In genomic region chr17:6461246-6461645, GRCh38 we compare ENCODE assay signal across 26 cellular contexts. TPM values are rescaled to one million over a fixed set of nuclear protein-coding genes. Genes with fewer than 3 reads are reported as not detected.
A peak's percentile ranks its signal among the peaks of the same experiment; 100 is the strongest.
DNase-seq lines count a peak whose midpoint lies in the region; ATAC-seq and TF ChIP-seq lines count a peak whose summit lies in the region.
"Had no signal": no experiment of that assay in that cellular context is flagged by ENCODE, and none has a peak within 500 bp of the region (broad histone marks: within the 10 kb centered on the region; RNA-seq: fewer than 3 reads in every experiment).

No MANE protein-coding gene starts in this region.

- peaks cover under 1% of the 10 kb centered on the region for H3K9me3 Mint-ChIP-seq in neural crest cell
- H3K9me3 Mint-ChIP-seq: CD4-positive, alpha-beta memory T cell had no signal

- peaks cover 38% of the 10 kb centered on the region for H3K4me1 Mint-ChIP-seq in neural crest cell

- TF ChIP-seq POLR2A in suprapubic skin (IDR thresholded peaks at IDR 0.05), result no peak

- peaks cover 1% of the 10 kb centered on the region for H3K36me3 Mint-ChIP-seq in neural crest cell (ENCODE audit: low read depth)
- H3K36me3 Mint-ChIP-seq: CD4-positive, alpha-beta memory T cell had no signal

- H3K27me3 ChIP-seq in ectodermal cell (ENCODE audit: control insufficient read depth, insufficient read depth, low read length, poor library complexity, severe bottlenecking) (no peaks in the 10 kb centered on the region), suprapubic skin (no peaks in the 10 kb centered on the region)
- H3K27me3 ChIP-seq: BLaER1, Peyer's patch had no signal

- peak overlapping the region; percentile 14 for H3K4me3 Mint-ChIP-seq in neural crest cell
- H3K4me3 Mint-ChIP-seq: CD4-positive, alpha-beta memory T cell had no signal

- POLR2A ChIA-PET in RWPE1 (lab: Yijun Ruan, JAX; ENCODE audit: low non-redundant PET), result no interaction called here

- no peak for TF ChIP-seq EP300 in suprapubic skin (IDR thresholded peaks at IDR 0.05)

- WGBS in ectodermal cell, 2 experiments, result 81 to 88% methylated on average over 14 of the region's 14 CpGs
- WGBS in suprapubic skin, result 89% methylated on average over 10 of the region's 14 CpGs

- H3K9me3 ChIP-seq in ectodermal cell (ENCODE audit: control insufficient read depth, low read length), result no peaks in the 10 kb centered on the region
- no peaks in the 10 kb centered on the region for H3K9me3 ChIP-seq in suprapubic skin
- H3K9me3 ChIP-seq: BLaER1, Peyer's patch had no signal

- CTCF ChIA-PET in RWPE1 (lab: Yijun Ruan, JAX), result interaction anchor here (2.1 kb wide), 1 partner anchor 12 kb away, joined by 10 read pairs; no protein-coding TSS in a partner anchor

- no peak overlapping the region for H3K27ac Mint-ChIP-seq in neural crest cell (ENCODE audit: unreplicated experiment)

- DNase-seq in Right ventricle myocardium inferior (ENCODE audit: missing footprints) (peak; percentile 34), cardiac septum (ENCODE audit: low spot score) (no peak), RWPE1 (ENCODE audit: low spot score) (no peak), neural crest cell (ENCODE audit: low read depth, low spot score) (no peak), iPS-NIHi7 (ENCODE audit: extremely low spot score) (no peak), NCI-H1436 (lab: John Stamatoyannopoulos, UW) (no peak), suprapubic skin (ENCODE audit: low spot score in 2 of 2) (no peak)
- DNase-seq: ACHN; CD4-positive, alpha-beta memory T cell; DMS153; GM23248; Karpas-422; MV-4-11; NCI-H1105 treated with DMSO at 0.1 percent for 48 hours; NCI-H1694; NCI-H2081 treated with DMSO at 0.1 percent for 48 hours; NCI-H2171 treated with DMSO at 0.1 percent for 48 hours; NCI-H524 treated with DMSO at 0.1 percent for 48 hours; SHP77 had no signal

- TF ChIP-seq CTCF in RWPE1 (conservative IDR thresholded peaks at IDR 0.05; ENCODE audit: low read depth) (no peak), neural crest cell (conservative IDR thresholded peaks at IDR 0.05) (no peak), suprapubic skin (IDR thresholded peaks at IDR 0.05) (no peak)

- intact Hi-C loops in Right ventricle myocardium inferior (cut with DNase I), result no loop called here
- intact Hi-C loops in cardiac septum (cut with DNase I), result no loop called here

- no peak overlapping the region for H3K4me3 ChIP-seq in ectodermal cell (ENCODE audit: insufficient read depth, low read depth, low read length)
- H3K4me3 ChIP-seq in suprapubic skin, result no peak overlapping the region
- H3K4me3 ChIP-seq: BLaER1, GM23248, Peyer's patch had no signal

- peaks cover 8% of the 10 kb centered on the region for H3K27me3 Mint-ChIP-seq in neural crest cell (ENCODE audit: low read depth)

- no peak for ATAC-seq in Right ventricle myocardium inferior
- ATAC-seq: HCT116 had no signal

- H3K4me1 ChIP-seq in ectodermal cell (ENCODE audit: control insufficient read depth, insufficient read depth, low read length) (peaks cover 35% of the 10 kb centered on the region), suprapubic skin (no peaks in the 10 kb centered on the region)
- H3K4me1 ChIP-seq: Peyer's patch had no signal

- H3K27ac ChIP-seq in RWPE1 (peak overlapping the region; percentile 2), ectodermal cell (ENCODE audit: insufficient read depth, low read depth, low read length, poor library complexity, severe bottlenecking) (peak overlapping the region; percentile 22), suprapubic skin (no peak overlapping the region)
- H3K27ac ChIP-seq: 22Rv1, BLaER1, GM23248, Peyer's patch had no signal

- H3K36me3 ChIP-seq in ectodermal cell (ENCODE audit: control insufficient read depth, insufficient read depth, low read length) (no peaks in the 10 kb centered on the region), suprapubic skin (peaks cover 29% of the 10 kb centered on the region)
- H3K36me3 ChIP-seq: BLaER1 had no signal

RNA-seq across cellular contexts. Expression of gene PIMREG, which starts 17.0 kb away (rescaled TPM):
- 0.60 TPM for total RNA-seq in Right ventricle myocardium inferior
- total RNA-seq in cardiac septum, result not detected
- 110 TPM for polyA plus RNA-seq in ectodermal cell (2013, experiment 1 of 4)
- polyA plus RNA-seq in ectodermal cell (2013, experiment 2 of 4), result 93.7 TPM
- 90.0 TPM for polyA plus RNA-seq in ectodermal cell (2013, experiment 3 of 4)
- polyA plus RNA-seq in ectodermal cell (2013, experiment 4 of 4), result 88.6 TPM
- 115 and 120 TPM in 2 replicates for total RNA-seq in neural crest cell
- total RNA-seq in suprapubic skin, result 1 to 10 TPM; 1.0 to 3.3 (median 3.2) TPM
- total RNA-seq: CD4-positive, alpha-beta memory T cell had no signal
- polyA plus RNA-seq: CD4-positive, alpha-beta memory T cell had no signal

RNA-seq across cellular contexts. Expression of gene AIPL1, which starts 26.3 kb away (rescaled TPM):
- total RNA-seq in Right ventricle myocardium inferior, result not detected
- total RNA-seq in cardiac septum, result not detected
- polyA plus RNA-seq in ectodermal cell (2013, experiment 1 of 4), result 2.0 TPM
- polyA plus RNA-seq in ectodermal cell (2013, experiment 2 of 4), result 2.5 TPM
- polyA plus RNA-seq in ectodermal cell (2013, experiment 3 of 4), result 0.69 TPM
- 1.7 TPM for polyA plus RNA-seq in ectodermal cell (2013, experiment 4 of 4)
- not detected in 2 replicates for total RNA-seq in neural crest cell
- not detected for total RNA-seq in suprapubic skin
- total RNA-seq: CD4-positive, alpha-beta memory T cell; G401; GM23248; OCI-LY7; Peyer's patch had no signal
- polyA plus RNA-seq: CD4-positive, alpha-beta memory T cell; GM23248 had no signal

Comparison
In these comparisons a context has a peak if more than half of its experiments do, and no peak if none do; other contexts are left out.
1. RNA of gene PIMREG, which starts 17.0 kb away (total RNA-seq): 115 to 120 TPM in neural crest cell; 1.0 to 3.3 TPM in suprapubic skin, 0.60 TPM in Right ventricle myocardium inferior (single experiment) and not detected in cardiac septum (single experiment); every median in the first group is over 10 times any median in the second.